In genomic region chr14:33530358-33530757, GRCh38 we compare ENCODE assay signal across 2 cellular contexts.
TF ChIP-seq lines count a peak whose summit lies in the region.

No MANE protein-coding gene starts in this region.

TF ChIP-seq in GM12878, 131 proteins besides CTCF, POLR2A, EP300 and RAD21 (continued from another document and continues in another):
- TF ChIP-seq E2F8 (IDR thresholded peaks at IDR 0.05; ENCODE audit: low read depth, partially characterized antibody), result no peak
- no peak for TF ChIP-seq FOXK2 (IDR thresholded peaks at IDR 0.05)
- TF ChIP-seq PML (IDR thresholded peaks at IDR 0.05; ENCODE audit: low read length), result no peak
- TF ChIP-seq STAT3 (IDR thresholded peaks at IDR 0.05; ENCODE audit: low read depth, low read length), result no peak
- TF ChIP-seq ZNF622 (IDR thresholded peaks at IDR 0.05), result no peak
- TF ChIP-seq JUNB (IDR thresholded peaks at IDR 0.05), result no peak
- no peak for TF ChIP-seq SPI1 (IDR thresholded peaks at IDR 0.05; ENCODE audit: borderline replicate concordance, insufficient read depth, low read depth, low read length)
- no peak for TF ChIP-seq SRF (IDR thresholded peaks at IDR 0.05; ENCODE audit: low read depth in 2 of 2, low read length in 2 of 2)
- TF ChIP-seq CUX1 (IDR thresholded peaks at IDR 0.05; ENCODE audit: insufficient replicate concordance, low read depth, low read length), result peak; percentile 88
- peak; percentile 69 for TF ChIP-seq SKIL (IDR thresholded peaks at IDR 0.05; ENCODE audit: low read depth, poor library complexity, severe bottlenecking)

TF ChIP-seq in WTC11, 78 proteins besides CTCF, POLR2A, EP300 and RAD21 (continued from another document):
- TF ChIP-seq TEAD4 (CRISPR knock-in tag; IDR thresholded peaks at IDR 0.05) (no peak), GRHL2 (CRISPR knock-in tag; IDR thresholded peaks at IDR 0.05; ENCODE audit: insufficient replicate concordance, severe bottlenecking) (no peak), SOX15 (CRISPR knock-in tag; IDR thresholded peaks at IDR 0.05) (no peak)
TF ChIP-seq in WTC11: peak in this region for 0.
